18 cellular contexts compared by ENCODE assay signal in genomic region chr3:64272271-64272670, GRCh38. TPM values are rescaled to one million over a fixed set of nuclear protein-coding genes. Genes with fewer than 3 reads are reported as not detected.
DNase-seq lines count a peak whose midpoint lies in the region; ATAC-seq, FAIRE-seq and TF ChIP-seq lines count a peak whose summit lies in the region.
"Had no signal": no experiment of that assay in that cellular context is flagged by ENCODE, and none has a peak within 500 bp of the region (broad histone marks: within the 10 kb centered on the region; RNA-seq: fewer than 3 reads in every experiment).

No MANE protein-coding gene starts in this region.

- H4K20me1 ChIP-seq in neural cell (ENCODE audit: insufficient read depth) = no peaks in the 10 kb centered on the region

- no peak overlapping the region for H3K9ac ChIP-seq in neural cell (ENCODE audit: low read length)
- H3K9ac ChIP-seq: GM23248 had no signal

- ATAC-seq in GM19351 (IDR thresholded peaks at IDR 0.05; ENCODE audit: unreplicated experiment) (no peak), HG03280 (IDR thresholded peaks at IDR 0.05; ENCODE audit: unreplicated experiment) (no peak)

- H3K9me2 ChIP-seq in neural cell (ENCODE audit: insufficient read depth, low read length) = no peaks in the 10 kb centered on the region

- H2AFZ ChIP-seq in neural cell (ENCODE audit: low read depth, low read length) = no peak overlapping the region
- H2AFZ ChIP-seq: GM23248 had no signal

- DNase-seq in amniotic epithelial cell (ENCODE audit: low read depth) (peak; percentile 68), renal cortical epithelial cell (ENCODE audit: low read depth) (peak; percentile 41), H54 (ENCODE audit: insufficient read length, low spot score) (no peak)
- DNase-seq: C1 segment of cervical spinal cord; Calu3; CD4-positive, alpha-beta memory T cell; COR-L47; DMS53; DMS79 treated with DMSO at 0.1 percent for 48 hours; GM23248; HFFc6 had no signal

- no peaks in the 10 kb centered on the region for H3K36me3 ChIP-seq in neural cell (ENCODE audit: insufficient read depth, low read length)
- H3K36me3 ChIP-seq: HAP-1 had no signal

- no peak for TF ChIP-seq POLR2A in H54 (IDR thresholded peaks at IDR 0.05; ENCODE audit: low read depth, low read length)

- FAIRE-seq in H54 (lab: Jason Lieb, UNC) = no peak
- FAIRE-seq: GM12891, GM18507 had no signal

- H3F3A ChIP-seq in neural cell (ENCODE audit: insufficient read depth, low read length, poor library complexity, severe bottlenecking) = no peaks in the 10 kb centered on the region

- peak overlapping the region; percentile 27 for H3K4me3 ChIP-seq in neural cell (ENCODE audit: low read length)
- H3K4me3 ChIP-seq: GM23248, HAP-1 had no signal

- H3K79me2 ChIP-seq in neural cell (replicated peaks; ENCODE audit: insufficient read depth, low read length) = no peaks in the 10 kb centered on the region

- no peak for TF ChIP-seq CTCF in neural cell (IDR thresholded peaks at IDR 0.05; ENCODE audit: poor library complexity, severe bottlenecking)

- no peak for TF ChIP-seq EP300 in neural cell (conservative IDR thresholded peaks at IDR 0.05; ENCODE audit: poor library complexity, severe bottlenecking)

- peak overlapping the region; percentile 15 for H3K4me2 ChIP-seq in neural cell (ENCODE audit: low read length)

- H3K9me3 ChIP-seq in neural cell (ENCODE audit: low read length) = no peaks in the 10 kb centered on the region
- H3K9me3 ChIP-seq: HAP-1 had no signal

- TF ChIP-seq RAD21 in neural cell (conservative IDR thresholded peaks at IDR 0.05) = no peak

- peak overlapping the region; percentile 24 for H3K27ac ChIP-seq in neural cell (ENCODE audit: low read length)
- H3K27ac ChIP-seq: GM23248 had no signal

- H3K27me3 ChIP-seq in neural cell (ENCODE audit: insufficient read depth, low read depth, low read length) = peaks cover 7% of the 10 kb centered on the region

TF ChIP-seq in neural cell, 6 proteins besides CTCF, POLR2A, EP300 and RAD21:
- TF ChIP-seq MXI1 (conservative IDR thresholded peaks at IDR 0.05; ENCODE audit: poor library complexity, severe bottlenecking) (no peak), POLR2AphosphoS5 (IDR thresholded peaks at IDR 0.05) (no peak), TAF1 (IDR thresholded peaks at IDR 0.05; ENCODE audit: low read depth) (no peak), EZH2 (IDR thresholded peaks at IDR 0.05; ENCODE audit: borderline replicate concordance, insufficient read depth, low read length, poor library complexity, severe bottlenecking) (no peak), SMC3 (conservative IDR thresholded peaks at IDR 0.05; ENCODE audit: poor library complexity) (no peak), REST (IDR thresholded peaks at IDR 0.05; ENCODE audit: borderline replicate concordance) (no peak)
TF ChIP-seq in neural cell: peak in this region for 0.

RNA-seq across cellular contexts. Expression of gene PRICKLE2, which starts 47.0 kb away (rescaled TPM):
- 8.7 TPM in 2 replicates for polyA plus RNA-seq in neural cell
- 42.1 and 51.7 TPM in 2 replicates for polyA minus RNA-seq in neural cell
- total RNA-seq in renal cortical epithelial cell = 27.1 and 56.1 TPM in 2 replicates
- total RNA-seq: A673; CD4-positive, alpha-beta memory T cell had no signal
- polyA plus RNA-seq: CD4-positive, alpha-beta memory T cell had no signal
